17 cellular contexts compared by ENCODE assay signal in the genomic region with DNA sequence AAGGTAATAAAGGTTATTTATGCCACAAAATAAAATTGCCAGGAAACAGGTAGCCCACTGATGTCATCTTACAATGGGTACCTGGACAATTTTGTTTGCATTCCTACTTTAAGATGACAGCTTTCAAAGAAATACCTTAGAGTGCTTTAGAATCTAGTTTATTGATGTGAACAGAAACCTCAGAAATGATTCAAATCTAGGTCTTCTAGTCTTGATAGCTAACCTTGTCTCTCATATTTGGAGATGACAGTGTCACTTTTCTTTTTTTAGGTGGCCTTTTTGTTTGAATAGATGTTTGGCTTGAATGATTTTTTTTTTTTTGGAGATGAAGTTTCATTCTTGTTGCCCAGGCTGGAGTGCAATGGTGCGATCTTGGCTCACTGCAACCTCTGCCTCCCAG.
DNase-seq lines count a peak whose midpoint lies in the region; ATAC-seq and TF ChIP-seq lines count a peak whose summit lies in the region.
"Had no signal": no experiment of that assay in that cellular context is flagged by ENCODE, and none has a peak within 500 bp of the region (broad histone marks: within the 10 kb centered on the region; RNA-seq: fewer than 3 reads in every experiment).

No MANE protein-coding gene starts in this region.

- no peak overlapping the region for H3K9ac ChIP-seq in endodermal cell (ENCODE audit: extremely low read depth, low read length, poor library complexity, severe bottlenecking)

- no peak for TF ChIP-seq POLR2A in upper lobe of left lung (IDR thresholded peaks at IDR 0.05)

- POLR2A ChIA-PET in CD8-positive, alpha-beta memory T cell (lab: Charles Lee), result no interaction called here

- no peaks in the 10 kb centered on the region for H3K9me3 ChIP-seq in CD8-positive, alpha-beta memory T cell (ENCODE audit: low read length)
- H3K9me3 ChIP-seq in endodermal cell (ENCODE audit: control insufficient read depth, low read length) (no peaks in the 10 kb centered on the region), upper lobe of left lung (no peaks in the 10 kb centered on the region)

- WGBS in endodermal cell (ENCODE audit: insufficient coverage in 1 of 2, insufficient read length in 1 of 2), 2 experiments, result 83 to 100% methylated on average over 1 of the region's 1 CpG
- 84 to 90% methylated on average over 1 of the region's 1 CpG for WGBS in upper lobe of left lung, 2 donors

- TF ChIP-seq CTCF in endodermal cell (conservative IDR thresholded peaks at IDR 0.05) (no peak), upper lobe of left lung (IDR thresholded peaks at IDR 0.05) (no peak)

- no peak for TF ChIP-seq EP300 in upper lobe of left lung (IDR thresholded peaks at IDR 0.05)

- peak overlapping the region in 6 of 8 donors; percentile 10 to 79 (median 52) for H3K27ac Mint-ChIP-seq in CD8-positive, alpha-beta memory T cell
- H3K27ac Mint-ChIP-seq in IgD-negative memory B cell, result peak overlapping the region in 2 of 3 donors; percentile 21 to 35
- H3K27ac Mint-ChIP-seq in endodermal cell, result no peak overlapping the region

- peaks cover 0 to 33% (median 10%) of the 10 kb centered on the region in 3 donors for H3K36me3 Mint-ChIP-seq in CD8-positive, alpha-beta memory T cell
- H3K36me3 Mint-ChIP-seq in IgD-negative memory B cell (peaks cover 11% of the 10 kb centered on the region), endodermal cell (ENCODE audit: low read depth) (peaks cover 31% of the 10 kb centered on the region)

- H3K4me3 Mint-ChIP-seq in CD8-positive, alpha-beta memory T cell, result peak overlapping the region in 3 of 7 donors; percentile 8 to 51 (median 9)
- H3K4me3 Mint-ChIP-seq in IgD-negative memory B cell (no peak overlapping the region), endodermal cell (no peak overlapping the region)

- CTCF ChIA-PET in CD8-positive, alpha-beta memory T cell (lab: Charles Lee), result no interaction called here

- no peaks in the 10 kb centered on the region for H3K27me3 Mint-ChIP-seq in CD8-positive, alpha-beta memory T cell
- H3K27me3 Mint-ChIP-seq in IgD-negative memory B cell, result peaks cover 1% of the 10 kb centered on the region
- H3K27me3 Mint-ChIP-seq in endodermal cell (ENCODE audit: insufficient read depth), result no peaks in the 10 kb centered on the region

- no peak for DNase-seq in CD8-positive, alpha-beta memory T cell
- DNase-seq in endodermal cell (no peak), upper lobe of left lung (no peak), NCI-H2029 treated with DMSO at 0.1 percent for 48 hours (lab: John Stamatoyannopoulos, UW) (no peak)
- DNase-seq: activated gamma-delta T cell treated with Interleukin-2 at 50 U/mL for 16 hours; anterior cingulate cortex; cerebellar nuclear complex; effector CD4-positive, alpha-beta T cell; Kasumi-1; midbrain; NCI-H1092; NCI-H526; WERI-Rb-1 had no signal

- no peaks in the 10 kb centered on the region for H3K4me1 ChIP-seq in CD8-positive, alpha-beta memory T cell (ENCODE audit: insufficient read depth, low read length)
- H3K4me1 ChIP-seq in endodermal cell (ENCODE audit: control insufficient read depth, insufficient read depth, low read length) (no peaks in the 10 kb centered on the region), upper lobe of left lung (no peaks in the 10 kb centered on the region)

- H3K9me3 Mint-ChIP-seq in CD8-positive, alpha-beta memory T cell, result no peaks in the 10 kb centered on the region
- no peaks in the 10 kb centered on the region for H3K9me3 Mint-ChIP-seq in IgD-negative memory B cell
- no peaks in the 10 kb centered on the region for H3K9me3 Mint-ChIP-seq in endodermal cell

- H3K4me1 Mint-ChIP-seq in CD8-positive, alpha-beta memory T cell, result peaks cover 35 to 46% (median 42%) of the 10 kb centered on the region in 3 donors
- H3K4me1 Mint-ChIP-seq in IgD-negative memory B cell (peaks cover 0 to 12% (median 6%) of the 10 kb centered on the region in 3 donors), endodermal cell (peaks cover 6% of the 10 kb centered on the region)

- H3K27ac ChIP-seq in CD8-positive, alpha-beta memory T cell (ENCODE audit: low read depth, low read length), result no peak overlapping the region
- no peak overlapping the region for H3K27ac ChIP-seq in endodermal cell (ENCODE audit: low read depth, low read length)
- no peak overlapping the region for H3K27ac ChIP-seq in upper lobe of left lung
- H3K27ac ChIP-seq: WERI-Rb-1 had no signal

- peak; percentile 32 for ATAC-seq in GM18502 (IDR thresholded peaks at IDR 0.05; ENCODE audit: poor library complexity, unreplicated experiment)
- ATAC-seq in GM21723 (IDR thresholded peaks at IDR 0.05; ENCODE audit: unreplicated experiment), result peak; percentile 29
- ATAC-seq in upper lobe of left lung (ENCODE audit: low FRiP score in 2 of 2), result no peak
- ATAC-seq: Right ventricle myocardium inferior had no signal

- peaks cover 5% of the 10 kb centered on the region for H3K36me3 ChIP-seq in CD8-positive, alpha-beta memory T cell (ENCODE audit: insufficient read depth, low read length)
- peaks cover 37% of the 10 kb centered on the region for H3K36me3 ChIP-seq in endodermal cell (ENCODE audit: control insufficient read depth, insufficient read depth, low read length)
- H3K36me3 ChIP-seq in upper lobe of left lung, result peaks cover 6 to 49% (median 6%) of the 10 kb centered on the region in 4 donors

- no peaks in the 10 kb centered on the region for H3K27me3 ChIP-seq in CD8-positive, alpha-beta memory T cell (ENCODE audit: insufficient read depth, low read length, poor library complexity, severe bottlenecking)
- H3K27me3 ChIP-seq in endodermal cell (ENCODE audit: control insufficient read depth, insufficient read depth, low read length, poor library complexity, severe bottlenecking) (no peaks in the 10 kb centered on the region), upper lobe of left lung (no peaks in the 10 kb centered on the region)

- no peak overlapping the region for H3K4me3 ChIP-seq in CD8-positive, alpha-beta memory T cell (ENCODE audit: low read length)
- H3K4me3 ChIP-seq in endodermal cell (ENCODE audit: low read length) (no peak overlapping the region), upper lobe of left lung (no peak overlapping the region)

Comparison
In these comparisons a context has a peak if more than half of its experiments do, and no peak if none do; other contexts are left out.
1. ATAC-seq: peak in GM18502 (single experiment) and GM21723 (single experiment); none in upper lobe of left lung (0 of 2).